In genomic region chr11:70606951-70607330, GRCh38 we compare ENCODE assay signal across 29 cellular contexts.
"Had no signal": no experiment of that assay in that cellular context is flagged by ENCODE, and none has a peak within 500 bp of the region (broad histone marks: within the 10 kb centered on the region; RNA-seq: fewer than 3 reads in every experiment).

No MANE protein-coding gene starts in this region.

- H3K27ac ChIP-seq: ascending aorta, cardiac muscle cell, VCaP had no signal

- ATAC-seq: activated CD8-positive, alpha-beta T cell treated with anti-CD3 and anti-CD28 coated beads for 36 hours; activated naive CD8-positive, alpha-beta T cell treated with anti-CD3 and anti-CD28 coated beads, Interleukin-2, amount 50 U/mL, for 24 hours; activated T-cell treated with anti-CD3 and anti-CD28 coated beads, Interleukin-2, amount 50 U/mL, for 4 hours; activated T-cell treated with anti-CD3 and anti-CD28 coated beads, Interleukin-2, amount 50 U/mL, for 72 hours; activated T-helper 17 cell treated with anti-CD3 and anti-CD28 coated beads, Interleukin-2, amount 50 U/mL, for 72 hours had no signal

- DNase-seq: activated B cell treated with CpG ODN at 0.5 μM for 24 hours; activated CD4-positive, alpha-beta memory T cell treated with anti-CD3 and anti-CD28 coated beads for 36 hours; activated CD4-positive, alpha-beta T cell treated with anti-CD3 and anti-CD28 coated beads for 4 hours; activated CD4-positive, alpha-beta T cell treated with anti-CD3 and anti-CD28 coated beads, Interleukin-2, amount 10 ng/mL, durations not matched to agents 24 days and 14 days; activated CD4-positive, alpha-beta T cell treated with anti-CD3 and anti-CD28 coated beads, Interleukin-2, amount 50 U/mL, for 1 hour; activated CD4-positive, alpha-beta T cell treated with anti-CD3 and anti-CD28 coated beads, Interleukin-2, amount 50 U/mL, for 4 hours; activated CD4-positive, CD25-positive, alpha-beta regulatory T cell treated with anti-CD3 and anti-CD28 coated beads, Interleukin-2, amount 50 U/mL, for 72 hours; activated CD8-positive, alpha-beta memory T cell treated with anti-CD3 and anti-CD28 coated beads, Interleukin-2, amount 50 U/mL, for 4 hours; activated effector memory CD4-positive, alpha-beta T cell treated with anti-CD3 and anti-CD28 coated beads, Interleukin-2, amount 50 U/mL, for 16 hours; activated naive CD4-positive, alpha-beta T cell treated with anti-CD3 and anti-CD28 coated beads, Interleukin-2, amount 10 ng/mL, durations not matched to agents 7 days and 5 days; activated naive CD4-positive, alpha-beta T cell treated with Interleukin-2 at 50 U/mL for 16 hours; activated naive CD8-positive, alpha-beta T cell treated with anti-CD3 and anti-CD28 coated beads, Interleukin-2, amount 10 ng/mL, durations not matched to agents 7 days and 5 days; activated naive CD8-positive, alpha-beta T cell treated with anti-CD3 and anti-CD28 coated beads, Interleukin-2, amount 50 U/mL, for 24 hours; activated T-cell treated with anti-CD3 and anti-CD28 coated beads for 4 hours; activated T-cell treated with anti-CD3 and anti-CD28 coated beads, Interleukin-2, amount 50 U/mL, for 1 hour; activated T-cell treated with anti-CD3 and anti-CD28 coated beads, Interleukin-2, amount 50 U/mL, for 4 hours; activated T-cell treated with anti-CD3 and anti-CD28 coated beads, Interleukin-2, amount 50 U/mL, for 72 hours; amygdala; anterior cingulate cortex; caudate nucleus; cerebellar nuclear complex; T-helper 1 cell; T-helper 9 cell had no signal

- H3K4me1 ChIP-seq: ascending aorta had no signal

- H3K36me3 ChIP-seq: ascending aorta, cardiac muscle cell had no signal

- H3K4me3 ChIP-seq: ascending aorta, cardiac muscle cell had no signal

- H3K9me3 ChIP-seq: ascending aorta had no signal

- FAIRE-seq: TTC549 had no signal

- H3K27me3 ChIP-seq: ascending aorta, cardiac muscle cell had no signal
